ENCODE assay signal across 25 cellular contexts in the genomic region with DNA sequence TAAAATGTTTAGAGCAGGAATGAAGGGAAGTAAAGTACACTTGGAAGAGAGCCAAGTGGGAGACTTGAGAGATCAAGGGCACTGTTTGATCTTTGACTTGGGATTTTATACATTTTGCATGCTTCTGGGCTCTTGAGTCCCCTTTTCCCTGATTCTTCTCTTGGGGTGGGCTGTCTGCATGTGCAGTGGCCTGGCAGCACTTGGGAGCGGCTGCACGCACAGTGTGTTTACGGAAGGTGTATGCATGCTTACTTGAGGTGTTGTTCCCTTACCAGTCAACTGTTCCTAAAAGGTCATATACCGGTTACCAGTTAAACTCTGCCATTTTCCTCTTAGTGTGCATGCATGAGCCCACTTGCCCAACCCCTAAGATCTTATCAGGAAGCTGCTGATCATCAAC.
"Had no signal": no experiment of that assay in that cellular context is flagged by ENCODE, and none has a peak within 500 bp of the region (broad histone marks: within the 10 kb centered on the region; RNA-seq: fewer than 3 reads in every experiment).

No MANE protein-coding gene starts in this region.

- H3K4me3 ChIP-seq: colonic mucosa, esophagus squamous epithelium, gastrocnemius medialis, heart right ventricle, left lung, lower lobe of right lung had no signal

- H3K4me3 Mint-ChIP-seq: dendritic cell treated with granulocyte-macrophage colony-stimulating factor and Interleukin-4, amounts not matched to agents 40 ng/mL and 50 ng/mL, for 4 days; effector memory CD8-positive, alpha-beta T cell; endodermal cell had no signal

- FAIRE-seq: endometrium, islet of Langerhans, keratinocyte had no signal

- H3K9me3 ChIP-seq: colonic mucosa, esophagus squamous epithelium, gastrocnemius medialis, heart right ventricle, lower lobe of right lung had no signal

- H3K27me3 Mint-ChIP-seq: dendritic cell treated with granulocyte-macrophage colony-stimulating factor and Interleukin-4, amounts not matched to agents 40 ng/mL and 50 ng/mL, for 4 days; effector memory CD8-positive, alpha-beta T cell had no signal

- H3K4me1 Mint-ChIP-seq: endodermal cell had no signal

- H3K36me3 ChIP-seq: colonic mucosa, esophagus squamous epithelium, gastrocnemius medialis, heart right ventricle, left lung, lower lobe of right lung had no signal

- H3K27me3 ChIP-seq: colonic mucosa, esophagus squamous epithelium, gastrocnemius medialis, heart right ventricle, left lung had no signal

- H3K27ac ChIP-seq: colonic mucosa, epithelial cell of prostate, esophagus squamous epithelium, gastrocnemius medialis, heart right ventricle, left lung, lower lobe of right lung had no signal

- H3K9me3 Mint-ChIP-seq: dendritic cell treated with granulocyte-macrophage colony-stimulating factor and Interleukin-4, amounts not matched to agents 40 ng/mL and 50 ng/mL, for 4 days; endodermal cell had no signal

- H3K4me1 ChIP-seq: colonic mucosa, esophagus squamous epithelium, gastrocnemius medialis, heart right ventricle, left lung, lower lobe of right lung had no signal

- DNase-seq: colonic mucosa; cortex of kidney; effector CD8-positive, alpha-beta T cell; effector memory CD8-positive, alpha-beta T cell; endodermal cell; erythroblast; esophagus squamous epithelium; foreskin fibroblast; foreskin melanocyte; gastrocnemius medialis; glutamatergic neuron; head of caudate nucleus; heart right ventricle; hippocampal formation; left cardiac atrium; left lung; left ventricle myocardium superior; lower lobe of right lung; mesenchymal stem cell; midbrain had no signal

- H3K27ac Mint-ChIP-seq: dendritic cell treated with granulocyte-macrophage colony-stimulating factor and Interleukin-4, amounts not matched to agents 40 ng/mL and 50 ng/mL, for 4 days; effector memory CD8-positive, alpha-beta T cell; endodermal cell had no signal
